ENCODE assay signal across 10 cellular contexts in genomic region chr1:160712525-160713080, GRCh38. TPM values are rescaled to one million over a fixed set of nuclear protein-coding genes. Genes with fewer than 3 reads are reported as not detected.
DNase-seq lines count a peak whose midpoint lies in the region; ATAC-seq lines count a peak whose summit lies in the region.
"Not testable (repeated sequence)": the region's sequence is repeated elsewhere in the genome, so short reads cannot be mapped to it uniquely, and the experiment has no call there.
"Had no signal": no experiment of that assay in that cellular context is flagged by ENCODE, and none has a peak within 500 bp of the region (broad histone marks: within the 10 kb centered on the region; RNA-seq: fewer than 3 reads in every experiment).

No MANE protein-coding gene starts in this region.

- in situ Hi-C loops in SK-MEL-5 (cut with HindIII; ENCODE audit: low pct_unique_long_range_greater_than_20kb, low sequenced_read_pairs): not testable (repeated sequence)

- DNase-seq in CD1c-positive myeloid dendritic cell (ENCODE audit: extremely low spot score): peak; percentile 93
- DNase-seq in SK-MEL-5 (ENCODE audit: low read depth, low spot score): peak; percentile 18
- DNase-seq in activated T-cell treated with anti-CD3 and anti-CD28 coated beads for 48 hours (ENCODE audit: low read depth): peak; percentile 22
- not testable (repeated sequence) for DNase-seq in Right ventricle myocardium superior
- DNase-seq in stimulated activated CD4-positive, alpha-beta T cell treated with anti-CD3 and anti-CD28 coated beads, Interleukin-1b, Interleukin-23, amount 100 ng/mL, for 48 hours: peak; percentile 45

- ATAC-seq in GM18909 (IDR thresholded peaks at IDR 0.05; ENCODE audit: poor library complexity, unreplicated experiment) (peak; percentile 35), GM21825 (IDR thresholded peaks at IDR 0.05; ENCODE audit: unreplicated experiment) (peak; percentile 44), HG03460 (IDR thresholded peaks at IDR 0.05; ENCODE audit: unreplicated experiment) (peak; percentile 35), Right ventricle myocardium superior (ENCODE audit: poor library complexity) (peak; percentile 31)

- intact Hi-C loops in Right ventricle myocardium superior (cut with DNase I): not testable (repeated sequence)

RNA-seq across cellular contexts. Expression of gene CD48, which starts 1.0 kb away (rescaled TPM):
- not detected in 2 replicates for total RNA-seq in SK-MEL-5 (2014; rRNA removed; shearing (Covaris generic))
- polyA plus RNA-seq in SK-MEL-5 (2015; cell fraction: cytosol; rRNA removed): not detected in 2 replicates
- not detected in 2 replicates for polyA plus RNA-seq in SK-MEL-5 (2015; cell fraction: nucleus; rRNA removed)
- total RNA-seq in Right ventricle myocardium superior: 0.91 TPM
- total RNA-seq: endothelial cell of umbilical vein, osteocyte had no signal
- polyA plus RNA-seq: endothelial cell of umbilical vein had no signal

RNA-seq across cellular contexts. Expression of gene SLAMF7, which starts 26.4 kb away (rescaled TPM):
- total RNA-seq in SK-MEL-5 (2014; rRNA removed; shearing (Covaris generic)): 7.9 TPM in 2 replicates
- polyA plus RNA-seq in SK-MEL-5 (2015; cell fraction: cytosol; rRNA removed): 7.4 and 8.0 TPM in 2 replicates
- polyA plus RNA-seq in SK-MEL-5 (2015; cell fraction: nucleus; rRNA removed): 5.5 and 6.7 TPM in 2 replicates
- total RNA-seq in Right ventricle myocardium superior: 0.16 TPM
- total RNA-seq: endothelial cell of umbilical vein, osteocyte had no signal
- polyA plus RNA-seq: endothelial cell of umbilical vein had no signal
